ENCODE assay signal across 1 cellular context in genomic region chr4:101306225-101306624, GRCh38.
TF ChIP-seq lines count a peak whose summit lies in the region.

No MANE protein-coding gene starts in this region.

TF ChIP-seq in GM12878, 131 proteins besides CTCF, POLR2A, EP300 and RAD21 (continued from another document):
- TF ChIP-seq, protein P1, sequence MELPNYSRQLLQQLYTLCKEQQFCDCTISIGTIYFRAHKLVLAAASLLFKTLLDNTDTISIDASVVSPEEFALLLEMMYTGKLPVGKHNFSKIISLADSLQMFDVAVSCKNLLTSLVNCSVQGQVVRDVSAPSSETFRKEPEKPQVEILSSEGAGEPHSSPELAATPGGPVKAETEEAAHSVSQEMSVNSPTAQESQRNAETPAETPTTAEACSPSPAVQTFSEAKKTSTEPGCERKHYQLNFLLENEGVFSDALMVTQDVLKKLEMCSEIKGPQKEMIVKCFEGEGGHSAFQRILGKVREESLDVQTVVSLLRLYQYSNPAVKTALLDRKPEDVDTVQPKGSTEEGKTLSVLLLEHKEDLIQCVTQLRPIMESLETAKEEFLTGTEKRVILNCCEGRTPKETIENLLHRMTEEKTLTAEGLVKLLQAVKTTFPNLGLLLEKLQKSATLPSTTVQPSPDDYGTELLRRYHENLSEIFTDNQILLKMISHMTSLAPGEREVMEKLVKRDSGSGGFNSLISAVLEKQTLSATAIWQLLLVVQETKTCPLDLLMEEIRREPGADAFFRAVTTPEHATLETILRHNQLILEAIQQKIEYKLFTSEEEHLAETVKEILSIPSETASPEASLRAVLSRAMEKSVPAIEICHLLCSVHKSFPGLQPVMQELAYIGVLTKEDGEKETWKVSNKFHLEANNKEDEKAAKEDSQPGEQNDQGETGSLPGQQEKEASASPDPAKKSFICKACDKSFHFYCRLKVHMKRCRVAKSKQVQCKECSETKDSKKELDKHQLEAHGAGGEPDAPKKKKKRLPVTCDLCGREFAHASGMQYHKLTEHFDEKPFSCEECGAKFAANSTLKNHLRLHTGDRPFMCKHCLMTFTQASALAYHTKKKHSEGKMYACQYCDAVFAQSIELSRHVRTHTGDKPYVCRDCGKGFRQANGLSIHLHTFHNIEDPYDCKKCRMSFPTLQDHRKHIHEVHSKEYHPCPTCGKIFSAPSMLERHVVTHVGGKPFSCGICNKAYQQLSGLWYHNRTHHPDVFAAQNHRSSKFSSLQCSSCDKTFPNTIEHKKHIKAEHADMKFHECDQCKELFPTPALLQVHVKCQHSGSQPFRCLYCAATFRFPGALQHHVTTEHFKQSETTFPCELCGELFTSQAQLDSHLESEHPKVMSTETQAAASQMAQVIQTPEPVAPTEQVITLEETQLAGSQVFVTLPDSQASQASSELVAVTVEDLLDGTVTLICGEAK (IDR thresholded peaks at IDR 0.05; ENCODE audit: borderline replicate concordance): no peak
- TF ChIP-seq TCF7 (IDR thresholded peaks at IDR 0.05; ENCODE audit: borderline replicate concordance): no peak
- TF ChIP-seq ZBTB4 (CRISPR knock-in tag; IDR thresholded peaks at IDR 0.05): no peak
- no peak for TF ChIP-seq SP1 (IDR thresholded peaks at IDR 0.05; ENCODE audit: low read depth, low read length)
- TF ChIP-seq BCL3 (IDR thresholded peaks at IDR 0.05; ENCODE audit: borderline replicate concordance, insufficient read depth, low read depth, low read length, poor library complexity, severe bottlenecking): no peak
- no peak for TF ChIP-seq MYB (IDR thresholded peaks at IDR 0.05; ENCODE audit: borderline replicate concordance, low read depth, low read length)
- TF ChIP-seq CREB1 (IDR thresholded peaks at IDR 0.05; ENCODE audit: low read depth): no peak
- TF ChIP-seq ZSCAN29 (IDR thresholded peaks at IDR 0.05): no peak
- no peak for TF ChIP-seq POLR2AphosphoS5 (IDR thresholded peaks at IDR 0.05; ENCODE audit: low read length)
- 0 out of 2 replicates have a peak, but pooled peaks have one; percentile 40 for TF ChIP-seq NFIC (IDR thresholded peaks at IDR 0.05; ENCODE audit: low read depth, low read length)
- TF ChIP-seq, protein P2, sequence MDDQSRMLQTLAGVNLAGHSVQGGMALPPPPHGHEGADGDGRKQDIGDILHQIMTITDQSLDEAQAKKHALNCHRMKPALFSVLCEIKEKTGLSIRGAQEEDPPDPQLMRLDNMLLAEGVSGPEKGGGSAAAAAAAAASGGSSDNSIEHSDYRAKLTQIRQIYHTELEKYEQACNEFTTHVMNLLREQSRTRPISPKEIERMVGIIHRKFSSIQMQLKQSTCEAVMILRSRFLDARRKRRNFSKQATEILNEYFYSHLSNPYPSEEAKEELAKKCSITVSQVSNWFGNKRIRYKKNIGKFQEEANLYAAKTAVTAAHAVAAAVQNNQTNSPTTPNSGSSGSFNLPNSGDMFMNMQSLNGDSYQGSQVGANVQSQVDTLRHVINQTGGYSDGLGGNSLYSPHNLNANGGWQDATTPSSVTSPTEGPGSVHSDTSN (IDR thresholded peaks at IDR 0.05; ENCODE audit: insufficient replicate concordance, low read depth, low read length): no peak
- no peak for TF ChIP-seq HDAC2 (IDR thresholded peaks at IDR 0.05)
- TF ChIP-seq MTA2 (IDR thresholded peaks at IDR 0.05; ENCODE audit: low read depth): peak; percentile 49; the same call in 1 of the 2 replicates
TF ChIP-seq in GM12878: peak in this region for 9.
